Comparison of ENCODE assay signal across 29 cellular contexts in genomic region chr11:122888162-122888561, GRCh38. TPM values are rescaled to one million over a fixed set of nuclear protein-coding genes. Genes with fewer than 3 reads are reported as not detected.
"Had no signal": no experiment of that assay in that cellular context is flagged by ENCODE, and none has a peak within 500 bp of the region (broad histone marks: within the 10 kb centered on the region; RNA-seq: fewer than 3 reads in every experiment).

No MANE protein-coding gene starts in this region.

- ATAC-seq: activated CD8-positive, alpha-beta memory T cell treated with anti-CD3 and anti-CD28 coated beads, Interleukin-2, amount 10 ng/mL, durations not matched to agents 7 days and 5 days; activated CD8-positive, alpha-beta T cell treated with anti-CD3 and anti-CD28 coated beads, Interleukin-2, amount 10 ng/mL, durations not matched to agents 7 days and 5 days had no signal

- H3K4me3 ChIP-seq: ascending aorta, cardiac muscle cell had no signal

- H3K4me1 ChIP-seq: ascending aorta had no signal

- H3K9me3 ChIP-seq: ascending aorta had no signal

- H3K27ac ChIP-seq: ascending aorta, cardiac muscle cell, VCaP had no signal

- FAIRE-seq: bronchial epithelial cell, TTC549 had no signal

- H3K27me3 ChIP-seq: ascending aorta had no signal

- DNase-seq: activated B cell treated with CpG ODN at 0.5 μM for 24 hours; activated CD4-positive, alpha-beta memory T cell treated with anti-CD3 and anti-CD28 coated beads, Interleukin-2, amount 10 ng/mL, durations not matched to agents 7 days and 5 days; activated CD4-positive, alpha-beta T cell treated with anti-CD3 and anti-CD28 coated beads for 4 hours; activated CD4-positive, alpha-beta T cell treated with anti-CD3 and anti-CD28 coated beads, Interleukin-2, amount 10 ng/mL, durations not matched to agents 24 days and 14 days; activated CD4-positive, alpha-beta T cell treated with anti-CD3 and anti-CD28 coated beads, Interleukin-2, amount 50 U/mL, for 1 hour; activated CD4-positive, alpha-beta T cell treated with anti-CD3 and anti-CD28 coated beads, Interleukin-2, amount 50 U/mL, for 4 hours; activated CD4-positive, CD25-positive, alpha-beta regulatory T cell treated with anti-CD3 and anti-CD28 coated beads, Interleukin-2, amount 50 U/mL, for 72 hours; activated CD8-positive, alpha-beta memory T cell treated with anti-CD3 and anti-CD28 coated beads for 24 hours; activated CD8-positive, alpha-beta memory T cell treated with anti-CD3 and anti-CD28 coated beads, Interleukin-2, amount 10 ng/mL, durations not matched to agents 7 days and 5 days; activated CD8-positive, alpha-beta memory T cell treated with anti-CD3 and anti-CD28 coated beads, Interleukin-2, amount 50 U/mL, for 48 hours; activated CD8-positive, alpha-beta T cell treated with anti-CD3 and anti-CD28 coated beads, Interleukin-2, amount 10 ng/mL, durations not matched to agents 7 days and 5 days; activated effector memory CD4-positive, alpha-beta T cell treated with Interleukin-2 at 50 U/mL for 16 hours; activated gamma-delta T cell; activated naive CD4-positive, alpha-beta T cell treated with anti-CD3 and anti-CD28 coated beads, Interleukin-2, amount 10 ng/mL, durations not matched to agents 7 days and 5 days; activated naive CD4-positive, alpha-beta T cell treated with Interleukin-2 at 50 U/mL for 16 hours; activated T-cell treated with anti-CD3 and anti-CD28 coated beads, Interleukin-2, amount 50 U/mL, for 24 hours; activated T-cell treated with anti-CD3 and anti-CD28 coated beads, Interleukin-2, amount 50 U/mL, for 48 hours; amygdala; anterior cingulate cortex; caudate nucleus; cerebellar nuclear complex; T-helper 1 cell; T-helper 2 cell; T-helper 9 cell had no signal

- H3K36me3 ChIP-seq: ascending aorta, cardiac muscle cell had no signal

RNA-seq across cellular contexts. Expression of gene CRTAM, which starts 49.9 kb away (rescaled TPM):
- total RNA-seq: activated B cell treated with CpG ODN at 0.5 μM for 24 hours, ascending aorta, cardiac muscle cell had no signal
- polyA plus RNA-seq: cardiac muscle cell had no signal
